ENCODE assay signal across 15 cellular contexts in the genomic region with DNA sequence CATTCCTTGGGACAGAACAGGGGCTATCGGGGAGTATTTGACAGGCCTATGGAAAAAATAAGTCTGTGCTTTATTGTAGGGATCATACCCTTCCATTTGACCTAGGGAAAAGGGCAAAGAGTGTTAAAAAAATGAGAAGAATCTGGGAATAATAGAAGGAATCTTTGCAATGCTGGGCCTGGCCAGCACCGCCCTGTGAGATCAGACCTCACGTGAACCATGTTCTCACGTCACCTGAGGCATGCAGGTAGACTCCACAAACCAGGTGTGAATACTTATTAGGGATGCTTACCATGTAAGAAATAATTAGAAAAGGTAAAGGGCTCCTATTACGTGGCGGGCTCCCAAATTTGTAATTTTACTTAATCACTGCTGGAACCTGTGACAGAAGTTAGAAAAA.
DNase-seq lines count a peak whose midpoint lies in the region; ATAC-seq, FAIRE-seq and TF ChIP-seq lines count a peak whose summit lies in the region.
"Had no signal": no experiment of that assay in that cellular context is flagged by ENCODE, and none has a peak within 500 bp of the region (broad histone marks: within the 10 kb centered on the region; RNA-seq: fewer than 3 reads in every experiment).

No MANE protein-coding gene starts in this region.

- no peak overlapping the region for H3K27ac ChIP-seq in A549
- peak overlapping the region; percentile 76 for H3K27ac ChIP-seq in HUES64 (ENCODE audit: low read depth, low read length)
- H3K27ac ChIP-seq in mesodermal cell (ENCODE audit: low read depth, low read length, severe bottlenecking), result peak overlapping the region; percentile 91

- no TSS peak for BruUV-seq in MCF 10A (replicated peaks; lab: Mats Ljungman, UMichigan)

- H3K36me3 ChIP-seq in HUES64 (ENCODE audit: insufficient read depth, low read length), result no peaks in the 10 kb centered on the region
- H3K36me3 ChIP-seq in mesodermal cell (ENCODE audit: control insufficient read depth, insufficient read depth, low read length), result no peaks in the 10 kb centered on the region

- TF ChIP-seq EP300 in A549 (IDR thresholded peaks at IDR 0.05), result no peak

- H3K4me2 ChIP-seq in A549, result peak overlapping the region; percentile 53

- CTCF ChIA-PET in A549 (lab: Yijun Ruan, JAX), result interaction anchor here (1.9 kb wide), 1 partner anchor 8 kb away, joined by 8 read pairs; no protein-coding TSS in a partner anchor
- CTCF ChIA-PET in MCF 10A (lab: Yijun Ruan, JAX), result interaction anchor here (1.1 kb wide), 1 partner anchor 93 kb away, joined by 4 read pairs; no protein-coding TSS in a partner anchor

- peak in 1 of 2 experiments; percentile 33 for DNase-seq in A549 (ENCODE audit: low read depth in 1 of 2, low spot score in 1 of 2)
- DNase-seq in epithelial cell of esophagus (ENCODE audit: low read depth), result peak; percentile 8
- no peak for DNase-seq in activated T-cell treated with anti-CD3 and anti-CD28 coated beads, Interleukin-2, amount 50 U/mL, for 4 hours
- DNase-seq in COLO829 (ENCODE audit: low spot score), result no peak
- DNase-seq in stimulated activated CD4-positive, alpha-beta T cell treated with anti-CD3 and anti-CD28 coated beads, Interleukin-2, amount 100 ng/mL, for 48 hours, result no peak
- DNase-seq in MCF 10A (ENCODE audit: unreplicated experiment), result no peak
- DNase-seq: 8988T; CD8-positive, alpha-beta memory T cell; NCI-H1694; NCI-H226; NCI-H524 treated with DMSO at 0.1 percent for 48 hours had no signal

- POLR2A ChIA-PET in A549 (lab: Yijun Ruan, JAX) (no interaction called here), MCF 10A (lab: Yijun Ruan, JAX) (no interaction called here)

- H3K27me3 Mint-ChIP-seq in activated T-cell treated with anti-CD3 and anti-CD28 coated beads, Interleukin-2, amount 50 U/mL, for 4 hours (ENCODE audit: low read depth), result peaks cover 6% of the 10 kb centered on the region
- no peaks in the 10 kb centered on the region for H3K27me3 Mint-ChIP-seq in MCF 10A (ENCODE audit: insufficient read depth, unreplicated experiment)

- no peak for TF ChIP-seq RAD21 in A549 (conservative IDR thresholded peaks at IDR 0.05 in 1 of 2, IDR thresholded peaks at IDR 0.05 in 1 of 2)

- H3K9ac ChIP-seq in HUES64 (ENCODE audit: low read depth, low read length), result no peak overlapping the region

- H3K36me3 Mint-ChIP-seq in activated T-cell treated with anti-CD3 and anti-CD28 coated beads, Interleukin-2, amount 50 U/mL, for 4 hours (ENCODE audit: insufficient read depth), result no peaks in the 10 kb centered on the region
- no peaks in the 10 kb centered on the region for H3K36me3 Mint-ChIP-seq in MCF 10A (ENCODE audit: insufficient read depth, unreplicated experiment)
- H3K36me3 Mint-ChIP-seq: CD8-positive, alpha-beta memory T cell had no signal

- TF ChIP-seq POLR2A in A549 (IDR thresholded peaks at IDR 0.05; ENCODE audit: low read length), result no peak

- H3K4me1 Mint-ChIP-seq in activated T-cell treated with anti-CD3 and anti-CD28 coated beads, Interleukin-2, amount 50 U/mL, for 4 hours (ENCODE audit: low read depth), result no peaks in the 10 kb centered on the region
- H3K4me1 Mint-ChIP-seq in MCF 10A (ENCODE audit: insufficient read depth, unreplicated experiment), result no peaks in the 10 kb centered on the region
- H3K4me1 Mint-ChIP-seq: CD8-positive, alpha-beta memory T cell had no signal

- peak in 1 of 2 experiments; percentile 49; a peak in 2 of 6 replicates for ATAC-seq in A549
- ATAC-seq in activated T-cell treated with anti-CD3 and anti-CD28 coated beads, Interleukin-2, amount 50 U/mL, for 4 hours, result no peak
- ATAC-seq: Panc1, Right ventricle myocardium inferior had no signal

- WGBS in A549 (ENCODE audit: missing lambda C conversion rate), result 76% methylated on average over 6 of the region's 6 CpGs
- WGBS in HUES64, result 64% methylated on average over 6 of the region's 6 CpGs
- 72 to 76% methylated on average over 4 of the region's 6 CpGs for WGBS in mesodermal cell (ENCODE audit: insufficient coverage in 2 of 2), 2 experiments

- H3K27me3 ChIP-seq in HUES64 (ENCODE audit: insufficient read depth, low read length), result 0 out of 2 replicates have a peak, but pooled peaks cover 2% of the 10 kb centered on the region

- H3K27ac Mint-ChIP-seq in MCF 10A (ENCODE audit: low read depth, unreplicated experiment), result no peak overlapping the region
- H3K27ac Mint-ChIP-seq: CD8-positive, alpha-beta memory T cell had no signal

- H3K9me3 ChIP-seq in A549 (no peaks in the 10 kb centered on the region), HUES64 (ENCODE audit: insufficient read depth, low read depth, low read length) (no peaks in the 10 kb centered on the region), mesodermal cell (ENCODE audit: control insufficient read depth, low read length) (no peaks in the 10 kb centered on the region)

- intact Hi-C loops in MCF 10A (cut with micrococcal nuclease), result loop anchor here (10.0 kb wide), 1 partner anchor 173 kb away; a partner anchor contains a TSS

- no peak overlapping the region for H3K4me3 ChIP-seq in A549
- no peak overlapping the region for H3K4me3 ChIP-seq in HUES64 (ENCODE audit: low read length)
- H3K4me3 ChIP-seq in epithelial cell of esophagus (ENCODE audit: low read length), result no peak overlapping the region
- H3K4me3 ChIP-seq in mesodermal cell (ENCODE audit: extremely low read depth, insufficient read depth, low read length, poor library complexity, severe bottlenecking), result no peak overlapping the region

- H3K4me1 ChIP-seq in A549, result peaks cover 16% of the 10 kb centered on the region
- H3K4me1 ChIP-seq in HUES64 (ENCODE audit: insufficient read depth, low read length), result peaks cover 21% of the 10 kb centered on the region
- peaks cover 12% of the 10 kb centered on the region for H3K4me1 ChIP-seq in mesodermal cell (ENCODE audit: control insufficient read depth, insufficient read depth, low read length, poor library complexity, severe bottlenecking)

- FAIRE-seq in A549 (lab: Jason Lieb, UNC), result no peak

- TF ChIP-seq CTCF in A549 (IDR thresholded peaks at IDR 0.05) (no peak), epithelial cell of esophagus (IDR thresholded peaks at IDR 0.05; ENCODE audit: insufficient read depth, low read depth, low read length, missing control alignments) (no peak), MCF 10A (IDR thresholded peaks at IDR 0.05; ENCODE audit: unreplicated experiment) (no peak)

- H3K4me3 Mint-ChIP-seq in activated T-cell treated with anti-CD3 and anti-CD28 coated beads, Interleukin-2, amount 50 U/mL, for 4 hours, result no peak overlapping the region
- H3K4me3 Mint-ChIP-seq in MCF 10A (ENCODE audit: unreplicated experiment), result no peak overlapping the region
- H3K4me3 Mint-ChIP-seq: CD8-positive, alpha-beta memory T cell had no signal

- no peaks in the 10 kb centered on the region for H3K9me3 Mint-ChIP-seq in activated T-cell treated with anti-CD3 and anti-CD28 coated beads, Interleukin-2, amount 50 U/mL, for 4 hours
- no peaks in the 10 kb centered on the region for H3K9me3 Mint-ChIP-seq in MCF 10A (ENCODE audit: unreplicated experiment)
- H3K9me3 Mint-ChIP-seq: CD8-positive, alpha-beta memory T cell had no signal

TF ChIP-seq in A549, 52 proteins besides CTCF, POLR2A, EP300 and RAD21:
- no peak for TF ChIP-seq RARB (CRISPR knock-in tag; IDR thresholded peaks at IDR 0.05)
- TF ChIP-seq NR3C1 (IDR thresholded peaks at IDR 0.05), result no peak
- TF ChIP-seq, protein P1, sequence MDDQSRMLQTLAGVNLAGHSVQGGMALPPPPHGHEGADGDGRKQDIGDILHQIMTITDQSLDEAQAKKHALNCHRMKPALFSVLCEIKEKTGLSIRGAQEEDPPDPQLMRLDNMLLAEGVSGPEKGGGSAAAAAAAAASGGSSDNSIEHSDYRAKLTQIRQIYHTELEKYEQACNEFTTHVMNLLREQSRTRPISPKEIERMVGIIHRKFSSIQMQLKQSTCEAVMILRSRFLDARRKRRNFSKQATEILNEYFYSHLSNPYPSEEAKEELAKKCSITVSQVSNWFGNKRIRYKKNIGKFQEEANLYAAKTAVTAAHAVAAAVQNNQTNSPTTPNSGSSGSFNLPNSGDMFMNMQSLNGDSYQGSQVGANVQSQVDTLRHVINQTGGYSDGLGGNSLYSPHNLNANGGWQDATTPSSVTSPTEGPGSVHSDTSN (IDR thresholded peaks at IDR 0.05), result no peak
- TF ChIP-seq, protein P2, sequence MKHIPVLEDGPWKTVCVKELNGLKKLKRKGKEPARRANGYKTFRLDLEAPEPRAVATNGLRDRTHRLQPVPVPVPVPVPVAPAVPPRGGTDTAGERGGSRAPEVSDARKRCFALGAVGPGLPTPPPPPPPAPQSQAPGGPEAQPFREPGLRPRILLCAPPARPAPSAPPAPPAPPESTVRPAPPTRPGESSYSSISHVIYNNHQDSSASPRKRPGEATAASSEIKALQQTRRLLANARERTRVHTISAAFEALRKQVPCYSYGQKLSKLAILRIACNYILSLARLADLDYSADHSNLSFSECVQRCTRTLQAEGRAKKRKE (CRISPR knock-in tag; IDR thresholded peaks at IDR 0.05; ENCODE audit: low read depth), result no peak
- TF ChIP-seq KDM1A (IDR thresholded peaks at IDR 0.05; ENCODE audit: low read depth), result no peak
- no peak for TF ChIP-seq TP53 (CRISPR knock-in tag; IDR thresholded peaks at IDR 0.05)
- TF ChIP-seq GATA3 (IDR thresholded peaks at IDR 0.05; ENCODE audit: borderline replicate concordance), result no peak
- TF ChIP-seq KDM5A (IDR thresholded peaks at IDR 0.05), result no peak
- TF ChIP-seq HDAC2 (IDR thresholded peaks at IDR 0.05), result no peak
- TF ChIP-seq JUN (IDR thresholded peaks at IDR 0.05), result no peak
- no peak for TF ChIP-seq HOXB13 (CRISPR knock-in tag; IDR thresholded peaks at IDR 0.05; ENCODE audit: low read depth)
- no peak for TF ChIP-seq RFX5 (IDR thresholded peaks at IDR 0.05)
- TF ChIP-seq HEYL (CRISPR knock-in tag; IDR thresholded peaks at IDR 0.05), result no peak
- TF ChIP-seq RNF2 (IDR thresholded peaks at IDR 0.05; ENCODE audit: borderline replicate concordance, low read depth), result no peak
- TF ChIP-seq FOXS1 (CRISPR knock-in tag; IDR thresholded peaks at IDR 0.05), result no peak
- TF ChIP-seq CHD2 (IDR thresholded peaks at IDR 0.05; ENCODE audit: low read length, partially characterized antibody), result no peak

Comparison
In these comparisons a context has a peak if more than half of its experiments do, and no peak if none do; other contexts are left out.
1. H3K27ac ChIP-seq: peak in HUES64 (single experiment) and mesodermal cell (single experiment); none in A549 (0 of 2).